8 cellular contexts compared by ENCODE assay signal in genomic region chr12:128823916-128824839, GRCh38. TPM values are rescaled to one million over a fixed set of nuclear protein-coding genes. Genes with fewer than 3 reads are reported as not detected.
DNase-seq lines count a peak whose midpoint lies in the region; ATAC-seq and TF ChIP-seq lines count a peak whose summit lies in the region.

TSS of gene SLC15A4 (minus strand) at chr12:128823958. CDS start at chr12:128823943, 15 bp downstream.

- ATAC-seq in GM19023 (IDR thresholded peaks at IDR 0.05; ENCODE audit: unreplicated experiment) (peak; percentile 79), HG03196 (IDR thresholded peaks at IDR 0.05; ENCODE audit: unreplicated experiment) (peak; percentile 78), activated B cell treated with CpG ODN at 0.5 μM for 24 hours (ENCODE audit: low read depth) (peak; percentile 82)

- POLR2A ChIA-PET in activated B cell treated with CpG ODN at 0.5 μM for 24 hours (lab: Charles Lee): interaction anchor here (0.6 to 3.3 kb wide), 10 partner anchors 10 to 41 kb away, joined by 3 to 56 read pairs (median 4); no protein-coding TSS in a partner anchor

- H3K4me3 ChIP-seq in cardiac fibroblast (replicated peaks in 1 of 2; ENCODE audit: low read depth in 2 of 2, low read length in 2 of 2): peak within 1 kb of the TSS; percentile 79 to 89

- H3K36me3 Mint-ChIP-seq in activated B cell treated with CpG ODN at 0.5 μM for 24 hours (ENCODE audit: low read depth) (peaks cover 23% of the 10 kb centered on the region), immature natural killer cell (peaks cover 5 to 10% (median 7%) of the 10 kb centered on the region in 3 donors)

- H3K27ac Mint-ChIP-seq in activated B cell treated with CpG ODN at 0.5 μM for 24 hours (peak within 1 kb of the TSS; percentile 82), immature natural killer cell (peak within 1 kb of the TSS; percentile 82 to 91 (median 88))

- H3K27me3 Mint-ChIP-seq in activated B cell treated with CpG ODN at 0.5 μM for 24 hours (no peaks in the 10 kb centered on the region), immature natural killer cell (ENCODE audit: low read depth in 3 of 3) (peaks cover 1 to 19% (median 9%) of the 10 kb centered on the region in 3 donors)

- DNase-seq in AG09319 (ENCODE audit: extremely low read depth, low read depth): peak; percentile 63
- peak; percentile 89 for DNase-seq in NCI-H226
- peak; percentile 93 for DNase-seq in activated B cell treated with CpG ODN at 0.5 μM for 24 hours
- peak; percentile 91 to 93 for DNase-seq in cardiac fibroblast (ENCODE audit: low read depth in 2 of 2)
- DNase-seq in immature natural killer cell: peak; percentile 94 to 95 (median 94)
- peak; percentile 62 for DNase-seq in smooth muscle cell of the brain vasculature (ENCODE audit: low read depth, low spot score)

- H3K9me3 Mint-ChIP-seq in activated B cell treated with CpG ODN at 0.5 μM for 24 hours: no peaks in the 10 kb centered on the region
- no peaks in the 10 kb centered on the region for H3K9me3 Mint-ChIP-seq in immature natural killer cell

- CTCF ChIA-PET in activated B cell treated with CpG ODN at 0.5 μM for 24 hours (lab: Charles Lee): interaction anchor here (0.6 to 0.9 kb wide), 2 partner anchors 27 to 28 kb away, joined by 3 to 4 read pairs; no protein-coding TSS in a partner anchor

- H3K4me1 Mint-ChIP-seq in activated B cell treated with CpG ODN at 0.5 μM for 24 hours (peaks cover 57% of the 10 kb centered on the region), immature natural killer cell (peaks cover 63% of the 10 kb centered on the region in 2 donors)

- peak within 1 kb of the TSS; percentile 87 for H3K4me3 Mint-ChIP-seq in activated B cell treated with CpG ODN at 0.5 μM for 24 hours
- H3K4me3 Mint-ChIP-seq in immature natural killer cell: peak within 1 kb of the TSS; percentile 85 to 88 (median 86)

- no peak; the same call in 1 of the 2 replicates for TF ChIP-seq CTCF in AG09319 (IDR thresholded peaks at IDR 0.05; ENCODE audit: low read depth, low read length)
- TF ChIP-seq CTCF in activated B cell treated with CpG ODN at 0.5 μM for 24 hours (IDR thresholded peaks at IDR 0.05): no peak
- peak; percentile 36 for TF ChIP-seq CTCF in cardiac fibroblast (IDR thresholded peaks at IDR 0.05; ENCODE audit: low read depth, low read length)

- intact Hi-C loops in activated B cell treated with CpG ODN at 0.5 μM for 24 hours (cut with micrococcal nuclease): loop anchor here (5.0 kb wide), 1 partner anchor 42 kb away; no protein-coding TSS in a partner anchor

RNA-seq across cellular contexts. Expression of gene SLC15A4, which starts in this region (rescaled TPM):
- total RNA-seq in activated B cell treated with CpG ODN at 0.5 μM for 24 hours: 48.5 and 54.0 TPM in 2 replicates
- polyA plus RNA-seq in immature natural killer cell: 10 to 100 TPM; 36.3 to 39.2 (median 39.0) TPM

Comparison
In these comparisons a context has a peak if more than half of its experiments do, and no peak if none do; other contexts are left out.
1. Peak in every context shown above with its lines: DNase-seq, ATAC-seq and H3K4me3 ChIP-seq.